8 cellular contexts compared by ENCODE assay signal in genomic region chr19:11261902-11262839, GRCh38. TPM values are rescaled to one million over a fixed set of nuclear protein-coding genes. Genes with fewer than 3 reads are reported as not detected.
DNase-seq lines count a peak whose midpoint lies in the region; ATAC-seq and TF ChIP-seq lines count a peak whose summit lies in the region.

DOCK6 (minus strand) TSS chr19:11262524; CDS start chr19:11262440, 84 bp downstream.

- H3K4me1 ChIP-seq in Karpas-422 (ENCODE audit: low read length) = peaks cover 9% of the 10 kb centered on the region
- peaks cover 3% of the 10 kb centered on the region for H3K4me1 ChIP-seq in adipocyte (ENCODE audit: control insufficient read depth, insufficient read depth, low read length)
- H3K4me1 ChIP-seq in right atrium auricular region = peaks cover 0 to 17% of the 10 kb centered on the region in 2 donors

- in situ Hi-C loops in Caki2 (cut with HindIII; ENCODE audit: low pct_unique_long_range_greater_than_20kb, low sequenced_read_pairs) = no loop called here

- no peaks in the 10 kb centered on the region for H3K9me2 ChIP-seq in Karpas-422 (replicated peaks; ENCODE audit: insufficient read depth, low read length)

- H3K4me3 ChIP-seq in Karpas-422 (ENCODE audit: low read length) (peak within 1 kb of the TSS; percentile 63), adipocyte (ENCODE audit: low read length) (peak within 1 kb of the TSS; percentile 86), right atrium auricular region (peak within 1 kb of the TSS; percentile 94 to 97), retinal pigment epithelial cell (ENCODE audit: low read length) (peak within 1 kb of the TSS; percentile 57)

- H3K9ac ChIP-seq in Karpas-422 (ENCODE audit: low read length) (peak within 1 kb of the TSS; percentile 69), adipocyte (ENCODE audit: low read length) (peak within 1 kb of the TSS; percentile 82)

- peak; percentile 35 to 60 for TF ChIP-seq CTCF in right atrium auricular region (IDR thresholded peaks at IDR 0.05)
- TF ChIP-seq CTCF in retinal pigment epithelial cell (conservative IDR thresholded peaks at IDR 0.05; ENCODE audit: low read depth, low read length) = peak; percentile 39

- H3K9me3 ChIP-seq in Karpas-422 (ENCODE audit: low read length) (no peaks in the 10 kb centered on the region), adipocyte (ENCODE audit: control insufficient read depth, low read length) (no peaks in the 10 kb centered on the region), right atrium auricular region (no peaks in the 10 kb centered on the region)

- no peaks in the 10 kb centered on the region for H4K20me1 ChIP-seq in Karpas-422 (ENCODE audit: insufficient read depth, low read depth, low read length)

- DNase-seq in Caki2 (ENCODE audit: low read depth) (no peak), Karpas-422 (peak; percentile 60), adipocyte (ENCODE audit: low read depth) (peak; percentile 72), right atrium auricular region (ENCODE audit: low spot score) (no peak), retinal pigment epithelial cell (ENCODE audit: low read depth) (no peak), KG1 (lab: John Stamatoyannopoulos, UW) (no peak)

- H3K27me3 ChIP-seq in Karpas-422 (ENCODE audit: low read length) (no peaks in the 10 kb centered on the region), adipocyte (replicated peaks; ENCODE audit: control insufficient read depth, insufficient read depth, low read length) (no peaks in the 10 kb centered on the region), right atrium auricular region (no peaks in the 10 kb centered on the region)

- H3K36me3 ChIP-seq in Karpas-422 (ENCODE audit: insufficient read depth, low read length) (no peaks in the 10 kb centered on the region), adipocyte (ENCODE audit: control insufficient read depth, insufficient read depth, low read length, severe bottlenecking) (no peaks in the 10 kb centered on the region), right atrium auricular region (no peaks in the 10 kb centered on the region)

- H3K27ac ChIP-seq in Karpas-422 (ENCODE audit: low read length) = no peak within 1 kb of the TSS
- H3K27ac ChIP-seq in right atrium auricular region = peak within 1 kb of the TSS; percentile 89 to 96

- H3K79me2 ChIP-seq in Karpas-422 (ENCODE audit: low read length) = no peaks in the 10 kb centered on the region

- ATAC-seq in GM19328 (IDR thresholded peaks at IDR 0.05; ENCODE audit: unreplicated experiment) = no peak
- no peak for ATAC-seq in HG03095 (IDR thresholded peaks at IDR 0.05; ENCODE audit: unreplicated experiment)

- peak within 1 kb of the TSS; percentile 56 for H3K4me2 ChIP-seq in Karpas-422 (ENCODE audit: low read depth, low read length, poor library complexity, severe bottlenecking)

- no peak within 1 kb of the TSS; the same call in 1 of the 2 replicates for H2AFZ ChIP-seq in Karpas-422 (ENCODE audit: low read length)

RNA-seq across cellular contexts. Expression of gene DOCK6, which starts in this region (rescaled TPM):
- 8.7 and 14.1 TPM in 2 replicates for total RNA-seq in Caki2 (2014; rRNA removed; shearing (Covaris generic); ENCODE audit: low replicate concordance)
- total RNA-seq in Karpas-422 (2014; rRNA removed; shearing (Covaris generic); ENCODE audit: low replicate concordance) = 6.5 and 10.3 TPM in 2 replicates
- total RNA-seq in right atrium auricular region = 10 to 100 TPM; 12.7 to 49.4 TPM

Comparison
In these comparisons a context has a peak if more than half of its experiments do, and no peak if none do; other contexts are left out.
1. DNase-seq: peak in Karpas-422 (single experiment) and adipocyte (single experiment); none in Caki2 (single experiment), right atrium auricular region (single experiment), retinal pigment epithelial cell (single experiment) and KG1 (single experiment).
2. Peak in every context shown above with its lines, with median percentiles within 50 percentile points of each other: H3K4me3 ChIP-seq.